Comparison of ENCODE assay signal across 1 cellular context in the genomic region with DNA sequence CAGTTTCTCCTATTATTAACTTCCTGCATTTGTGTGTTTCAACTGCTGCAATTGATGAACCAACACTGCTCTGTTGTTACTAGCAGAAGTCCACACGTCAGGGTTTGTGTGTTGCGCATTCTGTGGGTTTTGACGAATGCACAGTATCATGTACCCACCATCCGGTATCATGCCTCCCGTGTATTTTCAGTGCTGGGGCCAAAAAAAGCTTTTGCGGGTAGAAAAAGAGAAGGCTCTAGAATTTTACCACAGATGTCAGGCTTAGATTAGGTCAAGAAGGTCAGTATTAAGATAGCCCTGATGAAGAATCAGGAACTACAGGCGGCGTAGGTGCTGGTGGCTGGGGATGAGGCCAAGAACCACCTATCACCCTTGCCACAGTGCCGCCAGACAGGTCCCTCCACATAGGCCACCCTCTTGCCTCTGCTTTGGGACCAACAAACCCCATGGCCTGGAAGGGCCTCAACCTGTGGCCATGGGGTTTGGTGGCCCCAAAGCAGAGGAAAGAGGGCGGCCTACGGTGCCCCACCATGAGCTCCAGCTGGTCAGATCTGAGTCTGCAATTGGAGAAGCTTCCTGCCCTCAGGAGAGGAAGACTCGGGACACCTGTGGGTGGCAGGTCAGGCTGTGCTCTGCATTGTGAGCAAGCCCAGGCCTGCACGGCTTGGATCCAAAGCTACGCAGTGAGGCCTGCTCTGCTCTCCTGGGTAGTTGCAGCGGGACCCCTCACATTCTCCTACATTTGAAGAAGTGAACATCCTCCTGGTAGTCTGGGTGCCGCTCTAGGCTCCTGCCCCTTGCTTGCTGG.
TF ChIP-seq lines count a peak whose summit lies in the region.

No MANE protein-coding gene starts in this region.

TF ChIP-seq in HepG2, 621 proteins besides CTCF, POLR2A, EP300 and RAD21 (continued from another document):
- TF ChIP-seq, protein P1, sequence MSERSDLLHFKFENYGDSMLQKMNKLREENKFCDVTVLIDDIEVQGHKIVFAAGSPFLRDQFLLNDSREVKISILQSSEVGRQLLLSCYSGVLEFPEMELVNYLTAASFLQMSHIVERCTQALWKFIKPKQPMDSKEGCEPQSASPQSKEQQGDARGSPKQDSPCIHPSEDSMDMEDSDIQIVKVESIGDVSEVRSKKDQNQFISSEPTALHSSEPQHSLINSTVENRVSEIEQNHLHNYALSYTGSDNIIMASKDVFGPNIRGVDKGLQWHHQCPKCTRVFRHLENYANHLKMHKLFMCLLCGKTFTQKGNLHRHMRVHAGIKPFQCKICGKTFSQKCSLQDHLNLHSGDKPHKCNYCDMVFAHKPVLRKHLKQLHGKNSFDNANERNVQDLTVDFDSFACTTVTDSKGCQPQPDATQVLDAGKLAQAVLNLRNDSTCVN (CRISPR knock-in tag; IDR thresholded peaks at IDR 0.05; ENCODE audit: borderline replicate concordance): no peak
- TF ChIP-seq ARNT (IDR thresholded peaks at IDR 0.05) (no peak), SPEN (CRISPR knock-in tag; IDR thresholded peaks at IDR 0.05; ENCODE audit: low read depth) (no peak)
